Comparison of ENCODE assay signal across 20 cellular contexts in the genomic region with DNA sequence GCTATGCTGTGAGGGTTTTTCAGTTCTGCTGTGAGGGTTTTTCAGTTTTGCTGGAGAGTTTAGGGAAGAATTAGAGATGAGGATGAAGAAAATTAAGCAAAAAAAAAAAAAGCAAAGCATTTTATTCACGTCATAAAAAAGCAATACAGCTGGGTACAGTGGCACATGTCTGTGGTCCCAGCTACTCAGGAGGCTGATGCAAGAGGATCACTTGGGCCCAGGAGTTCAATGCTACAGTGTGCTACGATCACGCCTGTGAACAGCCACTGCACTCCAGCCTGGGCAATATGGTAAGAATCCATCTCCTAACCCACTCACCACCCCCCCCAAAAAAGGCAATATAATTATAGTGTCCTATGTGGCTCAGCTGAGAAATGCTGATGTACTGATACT.
"Had no signal": no experiment of that assay in that cellular context is flagged by ENCODE, and none has a peak within 500 bp of the region (broad histone marks: within the 10 kb centered on the region; RNA-seq: fewer than 3 reads in every experiment).

No MANE protein-coding gene starts in this region.

- H3K36me3 Mint-ChIP-seq: naive thymus-derived CD4-positive, alpha-beta T cell had no signal

- H3K27ac Mint-ChIP-seq: naive thymus-derived CD4-positive, alpha-beta T cell had no signal

- DNase-seq: erythroblast; heart left ventricle; hippocampal formation; left colon; left ventricle myocardium superior; mesenchymal stem cell; naive thymus-derived CD4-positive, alpha-beta T cell; sigmoid colon; stimulated activated CD4-positive, alpha-beta T cell treated with anti-CD3 and anti-CD28 coated beads, Interleukin-2, amount 100 ng/mL, for 24 hours; stimulated activated CD4-positive, alpha-beta T cell treated with anti-CD3 and anti-CD28 coated beads, Interleukin-4, amount 100 ng/mL, for 4 hours; stimulated activated naive CD4-positive, alpha-beta T cell; stomach; substantia nigra; upper lobe of left lung had no signal

- H3K4me1 Mint-ChIP-seq: naive thymus-derived CD4-positive, alpha-beta T cell had no signal

- H3K27ac ChIP-seq: heart left ventricle, neutrophil, sigmoid colon, skin epidermis, stomach, upper lobe of left lung, vagina had no signal

- H3K9me3 ChIP-seq: neutrophil, sigmoid colon, stomach, upper lobe of left lung, vagina had no signal

- ATAC-seq: heart left ventricle; left colon; left ventricle myocardium superior; naive thymus-derived CD4-positive, alpha-beta T cell had no signal

- H3K4me3 Mint-ChIP-seq: naive thymus-derived CD4-positive, alpha-beta T cell had no signal

- H3K36me3 ChIP-seq: heart left ventricle, neutrophil, sigmoid colon, stomach, upper lobe of left lung, vagina had no signal

- FAIRE-seq: endothelial cell of umbilical vein, frontal cortex had no signal

- H3K4me1 ChIP-seq: vagina had no signal

- H3K27me3 ChIP-seq: heart left ventricle, neutrophil, sigmoid colon, stomach, upper lobe of left lung, vagina had no signal

- H3K4me3 ChIP-seq: heart left ventricle, lung, sigmoid colon, skin epidermis, stomach, upper lobe of left lung, vagina had no signal
